ENCODE assay signal across 9 cellular contexts in the genomic region with DNA sequence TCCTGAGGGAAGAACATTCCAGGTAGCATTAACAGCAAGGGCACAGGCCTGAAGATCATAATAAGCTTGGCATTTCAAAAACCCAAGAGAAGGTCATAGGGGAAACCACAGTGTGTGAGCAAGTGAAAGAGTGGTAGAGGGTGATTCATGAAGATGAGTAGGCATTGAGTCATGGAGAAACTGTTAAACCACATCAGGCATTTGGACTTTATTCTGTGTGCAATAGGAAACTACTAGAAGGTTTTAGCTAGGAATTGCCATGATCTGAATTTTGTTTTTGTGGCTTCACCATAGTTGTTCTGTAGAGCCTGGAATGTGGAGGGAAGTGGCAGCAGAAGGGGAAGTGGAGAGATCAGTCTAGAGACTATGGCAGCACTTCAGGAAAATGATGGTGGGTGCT.
DNase-seq lines count a peak whose midpoint lies in the region; ATAC-seq lines count a peak whose summit lies in the region.
"Had no signal": no experiment of that assay in that cellular context is flagged by ENCODE, and none has a peak within 500 bp of the region (broad histone marks: within the 10 kb centered on the region; RNA-seq: fewer than 3 reads in every experiment).

No MANE protein-coding gene starts in this region.

- no peaks in the 10 kb centered on the region for H3K79me2 ChIP-seq in mesendoderm (ENCODE audit: control insufficient read depth, insufficient read depth, low read length)

- H3K4me2 ChIP-seq in mesendoderm (ENCODE audit: low read length), result no peak overlapping the region

- no peak overlapping the region for H3K56ac ChIP-seq in mesendoderm (ENCODE audit: low read length)

- peaks cover 2 to 10% of the 10 kb centered on the region in 2 donors for H3K9me3 Mint-ChIP-seq in activated T-cell treated with anti-CD3 and anti-CD28 coated beads, Interleukin-2, amount 50 U/mL, for 72 hours

- no peak overlapping the region for H3K18ac ChIP-seq in mesendoderm (ENCODE audit: low read length)

- H3K27me3 Mint-ChIP-seq in activated T-cell treated with anti-CD3 and anti-CD28 coated beads, Interleukin-2, amount 50 U/mL, for 72 hours (ENCODE audit: low read depth), result peaks cover 13% of the 10 kb centered on the region

- no peak overlapping the region for H3K9ac ChIP-seq in mesendoderm (ENCODE audit: low read length)

- no peak overlapping the region for H3K4me3 ChIP-seq in mesendoderm (ENCODE audit: low read length)

- H3K27ac ChIP-seq in substantia nigra (ENCODE audit: low read depth, low read length, poor library complexity, severe bottlenecking) (no peak overlapping the region), mesendoderm (ENCODE audit: low read depth, low read length) (no peak overlapping the region)
- H3K27ac ChIP-seq: neutrophil, VCaP had no signal

- no peak overlapping the region for H3K4me3 Mint-ChIP-seq in activated T-cell treated with anti-CD3 and anti-CD28 coated beads, Interleukin-2, amount 50 U/mL, for 72 hours

- H4K8ac ChIP-seq in mesendoderm (ENCODE audit: low read depth, low read length), result no peak overlapping the region

- no peak overlapping the region for H2BK120ac ChIP-seq in mesendoderm (ENCODE audit: low read depth, low read length)

- H3K23ac ChIP-seq in mesendoderm (ENCODE audit: low read length), result no peak overlapping the region

- no peaks in the 10 kb centered on the region for H3K4me1 ChIP-seq in mesendoderm (ENCODE audit: control insufficient read depth, low read depth, low read length)

- no peaks in the 10 kb centered on the region for H3K27me3 ChIP-seq in mesendoderm (ENCODE audit: insufficient read depth, low read length, poor library complexity)
- H3K27me3 ChIP-seq: neutrophil had no signal

- H3K79me1 ChIP-seq in mesendoderm (ENCODE audit: low read length), result no peaks in the 10 kb centered on the region

- peak; percentile 79 for ATAC-seq in GM19452 (IDR thresholded peaks at IDR 0.05; ENCODE audit: unreplicated experiment)
- ATAC-seq in HG03558 (IDR thresholded peaks at IDR 0.05; ENCODE audit: extremely low read depth, unreplicated experiment), result peak; percentile 91
- ATAC-seq in activated T-cell treated with anti-CD3 and anti-CD28 coated beads, Interleukin-2, amount 50 U/mL, for 72 hours (replicated peaks in 1 of 2), result peak; percentile 100

- no peaks in the 10 kb centered on the region for H3K36me3 ChIP-seq in mesendoderm (ENCODE audit: control insufficient read depth, insufficient read depth, low read length)
- H3K36me3 ChIP-seq: neutrophil had no signal

- peak; percentile 4 to 14 for DNase-seq in activated T-cell treated with anti-CD3 and anti-CD28 coated beads, Interleukin-2, amount 50 U/mL, for 72 hours
- DNase-seq in non-pigmented ciliary epithelial cell (ENCODE audit: low read depth) (peak; percentile 97), substantia nigra (lab: John Stamatoyannopoulos, UW) (no peak), mucosa of gallbladder (ENCODE audit: low spot score) (no peak), mesendoderm (no peak)

- peaks cover 17% of the 10 kb centered on the region for H3K4me1 Mint-ChIP-seq in activated T-cell treated with anti-CD3 and anti-CD28 coated beads, Interleukin-2, amount 50 U/mL, for 72 hours (ENCODE audit: low read depth)

- no peak overlapping the region for H3K4ac ChIP-seq in mesendoderm (ENCODE audit: low read depth, low read length)

- H3K36me3 Mint-ChIP-seq in activated T-cell treated with anti-CD3 and anti-CD28 coated beads, Interleukin-2, amount 50 U/mL, for 72 hours (ENCODE audit: insufficient read depth in 2 of 2), result peaks cover 0 to 3% of the 10 kb centered on the region in 2 donors

- no peak overlapping the region for H2BK5ac ChIP-seq in mesendoderm (ENCODE audit: low read length)

- no peak overlapping the region for H4K5ac ChIP-seq in mesendoderm (ENCODE audit: low read length)

- no peak overlapping the region for H2AK5ac ChIP-seq in mesendoderm (ENCODE audit: low read length)

- no peak overlapping the region for H2BK15ac ChIP-seq in mesendoderm (replicated peaks; ENCODE audit: low read depth)

- H3K27ac Mint-ChIP-seq in activated T-cell treated with anti-CD3 and anti-CD28 coated beads, Interleukin-2, amount 50 U/mL, for 72 hours, result no peak overlapping the region

Comparison
In these comparisons a context has a peak if more than half of its experiments do, and no peak if none do; other contexts are left out.
1. DNase-seq: peak in activated T-cell treated with anti-CD3 and anti-CD28 coated beads, Interleukin-2, amount 50 U/mL, for 72 hours (2 of 2) and non-pigmented ciliary epithelial cell (single experiment); none in substantia nigra (0 of 49), mucosa of gallbladder (single experiment) and mesendoderm (single experiment).
2. Peak in every context shown above with its lines, with median percentiles within 50 percentile points of each other: ATAC-seq.